ENCODE assay signal across 22 cellular contexts in genomic region chr19:34675919-34676318, GRCh38. TPM values are rescaled to one million over a fixed set of nuclear protein-coding genes. Genes with fewer than 3 reads are reported as not detected.
DNase-seq lines count a peak whose midpoint lies in the region; ATAC-seq, FAIRE-seq and TF ChIP-seq lines count a peak whose summit lies in the region.
"Had no signal": no experiment of that assay in that cellular context is flagged by ENCODE, and none has a peak within 500 bp of the region (broad histone marks: within the 10 kb centered on the region; RNA-seq: fewer than 3 reads in every experiment).

No MANE protein-coding gene starts in this region.

- H3K9me2 ChIP-seq in DOHH2 (replicated peaks; ENCODE audit: control insufficient read depth, low read length), result no peaks in the 10 kb centered on the region

- no peak overlapping the region for H2BK5ac ChIP-seq in mesendoderm (ENCODE audit: low read length)

- H3K27ac ChIP-seq in BLaER1 (no peak overlapping the region), DOHH2 (ENCODE audit: low read depth, low read length) (no peak overlapping the region), GM12878 (ENCODE audit: control insufficient read depth, insufficient read depth) (no peak overlapping the region), mesendoderm (ENCODE audit: low read depth, low read length) (no peak overlapping the region)
- H3K27ac ChIP-seq: neutrophil had no signal

- H3K4me2 ChIP-seq in BLaER1 (peak overlapping the region; percentile 88; the same call in 1 of the 2 replicates), DOHH2 (ENCODE audit: low read length) (peak overlapping the region; percentile 75; the same call in 1 of the 2 replicates), GM12878 (ENCODE audit: control insufficient read depth, insufficient read depth) (no peak overlapping the region; the same call in 1 of the 2 replicates), mesendoderm (ENCODE audit: low read length) (no peak overlapping the region)

- no peaks in the 10 kb centered on the region for H3K79me1 ChIP-seq in mesendoderm (ENCODE audit: low read length)

- no peak for ATAC-seq in GM12878
- ATAC-seq: body of pancreas, upper lobe of right lung had no signal

- no peak overlapping the region for H3K9ac ChIP-seq in BLaER1
- H3K9ac ChIP-seq in GM12878 (ENCODE audit: control insufficient read depth, insufficient read depth, low read length), result no peak overlapping the region
- no peak overlapping the region for H3K9ac ChIP-seq in mesendoderm (ENCODE audit: low read length)

- no peak overlapping the region for H2BK15ac ChIP-seq in mesendoderm (replicated peaks; ENCODE audit: low read depth)

- no peak for TF ChIP-seq POLR2A in GM12878 (IDR thresholded peaks at IDR 0.05; ENCODE audit: low read depth, low read length)

- no peak overlapping the region for H3K4me3 ChIP-seq in BLaER1
- peak overlapping the region; percentile 88 for H3K4me3 ChIP-seq in DOHH2 (ENCODE audit: low read length)
- no peak overlapping the region for H3K4me3 ChIP-seq in GM12878
- H3K4me3 ChIP-seq in neuron (ENCODE audit: low read length), result peak overlapping the region; percentile 70
- H3K4me3 ChIP-seq in mesendoderm (ENCODE audit: low read length), result no peak overlapping the region

- BruUV-seq in GM12878 (replicated peaks; lab: Mats Ljungman, UMichigan), result no TSS peak

- FAIRE-seq in GM12878 (lab: Jason Lieb, UNC), result no peak

- SMC1A ChIA-PET in GM12878 (lab: Charles Lee; ENCODE audit: uncharacterized antibody, unreplicated experiment), result interaction anchor here (1.0 kb wide), 1 partner anchor 36 kb away, joined by 3 read pairs; no protein-coding TSS in a partner anchor

- no peak for TF ChIP-seq CTCF in DOHH2 (IDR thresholded peaks at IDR 0.05; ENCODE audit: low read depth, low read length, poor library complexity, severe bottlenecking)
- no peak for TF ChIP-seq CTCF in GM12878 (IDR thresholded peaks at IDR 0.05 in 2 of 3, conservative IDR thresholded peaks at IDR 0.05 in 1 of 3; ENCODE audit: control insufficient read depth in 2 of 3, extremely low read depth in 1 of 3, insufficient read depth in 1 of 3, low read depth in 3 of 3, low read length in 3 of 3)

- H3K36me3 ChIP-seq in BLaER1 (peaks cover 26% of the 10 kb centered on the region), DOHH2 (ENCODE audit: control insufficient read depth, low read length) (peaks cover 24% of the 10 kb centered on the region), GM12878 (ENCODE audit: control insufficient read depth in 2 of 2, insufficient read depth in 2 of 2, low read length in 1 of 2) (peaks cover 0 to 10% of the 10 kb centered on the region in 2 experiments; a peak in 3 of 4 replicates), neuron (ENCODE audit: insufficient read depth, low read length) (peaks cover 20% of the 10 kb centered on the region), mesendoderm (ENCODE audit: control insufficient read depth, insufficient read depth, low read length) (peaks cover 2% of the 10 kb centered on the region)
- H3K36me3 ChIP-seq: colonic mucosa had no signal

- POLR2A ChIA-PET in GM12878 (lab: Charles Lee), result no interaction called here
- POLR2A ChIA-PET in activated CD4-positive, alpha-beta memory T cell treated with anti-CD3 and anti-CD28 coated beads, Interleukin-2, amount 10 ng/mL, durations not matched to agents 7 days and 5 days (lab: Charles Lee), result interaction anchor here (2.4 to 3.4 kb wide), 2 partner anchors 8 to 57 kb away, joined by 17 to 21 read pairs; partner anchors contain the start of gene ZNF181

- RAD21 ChIA-PET in GM12878 (lab: Charles Lee; ENCODE audit: unreplicated experiment), result no interaction called here

- no peak overlapping the region for H3K56ac ChIP-seq in mesendoderm (ENCODE audit: low read length)

- H4K20me1 ChIP-seq in BLaER1 (no peaks in the 10 kb centered on the region), DOHH2 (ENCODE audit: control insufficient read depth, insufficient read depth, low read depth, low read length) (no peaks in the 10 kb centered on the region), GM12878 (ENCODE audit: control insufficient read depth, insufficient read depth) (no peaks in the 10 kb centered on the region)

- H3K18ac ChIP-seq in mesendoderm (ENCODE audit: low read length), result no peak overlapping the region

- H3K4ac ChIP-seq in mesendoderm (ENCODE audit: low read depth, low read length), result no peak overlapping the region

- H3K9me3 Mint-ChIP-seq in activated CD4-positive, alpha-beta memory T cell treated with anti-CD3 and anti-CD28 coated beads, Interleukin-2, amount 10 ng/mL, durations not matched to agents 7 days and 5 days, result peaks cover 27% of the 10 kb centered on the region

- no peak overlapping the region for H2AK5ac ChIP-seq in mesendoderm (ENCODE audit: low read length)

- no peak for TF ChIP-seq RAD21 in GM12878 (IDR thresholded peaks at IDR 0.05; ENCODE audit: insufficient read depth, low read depth, low read length)

- 98% methylated on average over 9 of the region's 9 CpGs for WGBS in GM12878 (ENCODE audit: insufficient coverage, insufficient replicate concordance, low lambda C conversion rate, missing lambda C conversion rate)
- no CpG with 5 or more reads among the region's 9 CpGs for WGBS in mesendoderm (ENCODE audit: extremely low coverage, insufficient coverage, low lambda C conversion rate)

- H3K27me3 Mint-ChIP-seq in activated CD4-positive, alpha-beta memory T cell treated with anti-CD3 and anti-CD28 coated beads, Interleukin-2, amount 10 ng/mL, durations not matched to agents 7 days and 5 days, result peaks cover 1% of the 10 kb centered on the region

- H2BK120ac ChIP-seq in mesendoderm (ENCODE audit: low read depth, low read length), result no peak overlapping the region

- DNase-seq in GM12878 (ENCODE audit: low read depth, low spot score) (no peak), mesendoderm (no peak), DMS 273 (lab: John Stamatoyannopoulos, UW; ENCODE audit: unreplicated experiment) (no peak)
- no peak for DNase-seq in activated CD4-positive, alpha-beta memory T cell treated with anti-CD3 and anti-CD28 coated beads, Interleukin-2, amount 10 ng/mL, durations not matched to agents 7 days and 5 days
- DNase-seq: activated CD4-positive, alpha-beta T cell treated with anti-CD3 and anti-CD28 coated beads for 4 hours; activated naive CD4-positive, alpha-beta T cell; body of pancreas; colonic mucosa; DMS 273 treated with DMSO at 0.1 percent for 48 hours; kidney glomerular epithelial cell; NCI-H1436; NCI-H2171 treated with DMSO at 0.1 percent for 48 hours; NCI-H748 treated with DMSO at 0.1 percent for 48 hours; retina; stimulated activated naive B cell treated with anti-CD40 and anti-IgM and Interleukin-4, amounts not matched to agents 10 μg/mL and 1 μg/mL and 100 μg/mL, for 72 hours; T-helper 9 cell; upper lobe of right lung had no signal

- peaks cover 8% of the 10 kb centered on the region for H3K79me2 ChIP-seq in DOHH2 (ENCODE audit: control insufficient read depth, low read length)
- H3K79me2 ChIP-seq in GM12878 (ENCODE audit: control insufficient read depth, insufficient read depth, low read length), result peaks cover 4% of the 10 kb centered on the region
- no peaks in the 10 kb centered on the region for H3K79me2 ChIP-seq in mesendoderm (ENCODE audit: control insufficient read depth, insufficient read depth, low read length)

- peaks cover 40% of the 10 kb centered on the region for H3K36me3 Mint-ChIP-seq in activated CD4-positive, alpha-beta memory T cell treated with anti-CD3 and anti-CD28 coated beads, Interleukin-2, amount 10 ng/mL, durations not matched to agents 7 days and 5 days (ENCODE audit: low read depth)

- no peak for TF ChIP-seq EP300 in GM12878 (IDR thresholded peaks at IDR 0.05; ENCODE audit: borderline replicate concordance in 1 of 2, control insufficient read depth in 1 of 2, low read depth in 2 of 2, low read length in 2 of 2)

- peaks cover 38% of the 10 kb centered on the region for H3K9me3 ChIP-seq in BLaER1
- peaks cover 14% of the 10 kb centered on the region for H3K9me3 ChIP-seq in DOHH2 (ENCODE audit: control insufficient read depth, insufficient read depth, low read length)
- H3K9me3 ChIP-seq in GM12878 (replicated peaks; ENCODE audit: control insufficient read depth, insufficient read depth, low read length), result peaks cover 19% of the 10 kb centered on the region
- H3K9me3 ChIP-seq in neuron (ENCODE audit: low read length), result peaks cover 19% of the 10 kb centered on the region
- H3K9me3 ChIP-seq: body of pancreas had no signal

- H4K5ac ChIP-seq in mesendoderm (ENCODE audit: low read length), result no peak overlapping the region

- H3K27ac Mint-ChIP-seq in activated CD4-positive, alpha-beta memory T cell treated with anti-CD3 and anti-CD28 coated beads, Interleukin-2, amount 10 ng/mL, durations not matched to agents 7 days and 5 days, result no peak overlapping the region

- CTCF ChIA-PET in GM12878 (lab: Yijun Ruan, JAX), result interaction anchor here (1.1 to 2.5 kb wide), 3 partner anchors 12 to 57 kb away, joined by 3 to 12 read pairs (median 6); no protein-coding TSS in a partner anchor
- CTCF ChIA-PET in activated CD4-positive, alpha-beta memory T cell treated with anti-CD3 and anti-CD28 coated beads, Interleukin-2, amount 10 ng/mL, durations not matched to agents 7 days and 5 days (lab: Charles Lee), result interaction anchor here (1.6 to 2.7 kb wide), 2 partner anchors 14 to 36 kb away, joined by 3 to 16 read pairs; no protein-coding TSS in a partner anchor

- no peak overlapping the region for H3K23ac ChIP-seq in mesendoderm (ENCODE audit: low read length)

- in situ Hi-C loops in GM12878 (cut with MboI), result no loop called here

- H3K4me3 Mint-ChIP-seq in activated CD4-positive, alpha-beta memory T cell treated with anti-CD3 and anti-CD28 coated beads, Interleukin-2, amount 10 ng/mL, durations not matched to agents 7 days and 5 days, result no peak overlapping the region

- peaks cover 30% of the 10 kb centered on the region for H3K4me1 Mint-ChIP-seq in activated CD4-positive, alpha-beta memory T cell treated with anti-CD3 and anti-CD28 coated beads, Interleukin-2, amount 10 ng/mL, durations not matched to agents 7 days and 5 days

- H3F3A ChIP-seq in DOHH2 (ENCODE audit: control insufficient read depth, insufficient read depth), result no peaks in the 10 kb centered on the region

- intact Hi-C loops in GM12878 (cut with micrococcal nuclease; ENCODE audit: unreplicated experiment), result loop anchor here (5.0 kb wide), 1 partner anchor 504 kb away; the partner anchor contains the start of gene LSM14A

- H3K27me3 ChIP-seq in BLaER1 (no peaks in the 10 kb centered on the region), DOHH2 (ENCODE audit: control insufficient read depth, low read length) (no peaks in the 10 kb centered on the region), GM12878 (replicated peaks in 1 of 2; ENCODE audit: control insufficient read depth in 2 of 2, insufficient read depth in 2 of 2, low read length in 1 of 2) (no peaks in the 10 kb centered on the region), neuron (ENCODE audit: insufficient read depth, low read length) (no peaks in the 10 kb centered on the region), mesendoderm (ENCODE audit: insufficient read depth, low read length, poor library complexity) (no peaks in the 10 kb centered on the region)
- H3K27me3 ChIP-seq: body of pancreas, colonic mucosa, upper lobe of right lung had no signal

- no peak overlapping the region for H4K8ac ChIP-seq in mesendoderm (ENCODE audit: low read depth, low read length)

- H3K4me1 ChIP-seq in BLaER1 (peaks cover 27% of the 10 kb centered on the region), DOHH2 (ENCODE audit: control insufficient read depth, low read length) (peaks cover 17% of the 10 kb centered on the region), GM12878 (ENCODE audit: control insufficient read depth, insufficient read depth, low read length) (peaks cover 10% of the 10 kb centered on the region), neuron (ENCODE audit: insufficient read depth, low read length) (peaks cover 13% of the 10 kb centered on the region), mesendoderm (ENCODE audit: control insufficient read depth, low read depth, low read length) (no peaks in the 10 kb centered on the region)
- H3K4me1 ChIP-seq: colonic mucosa had no signal

- H2AFZ ChIP-seq in GM12878 (ENCODE audit: control insufficient read depth, low read depth, low read length), result no peak overlapping the region; the same call in 1 of the 2 replicates
- H2AFZ ChIP-seq in neuron (ENCODE audit: low read depth, low read length), result peak overlapping the region; percentile 71

RNA-seq across cellular contexts. Expression of gene SCGB2B2, which starts 1.0 kb away (rescaled TPM):
- 3.8 and 5.0 TPM in 2 replicates for total RNA-seq in GM12878 (2013; cell fraction: nucleolus; rRNA removed)
- total RNA-seq in GM12878 (2014; rRNA removed), result 0.05 TPM in 1 of 2 replicates, not detected in the other
- not detected in 2 replicates for total RNA-seq in GM12878 (2014; rRNA removed; fragmentation: Illumina TruSeq; extraction: Trizol)
- 0.31 TPM in 1 of 2 replicates, not detected in the other for total RNA-seq in GM12878 (2021)
- 0.09 TPM for polyA plus RNA-seq in GM12878 (2011; ENCODE audit: low read depth)
- 0.04 and 0.35 TPM in 2 replicates for polyA plus RNA-seq in GM12878 (2011; rRNA removed)
- 0.10 and 0.18 TPM in 2 replicates for polyA plus RNA-seq in GM12878 (2011; cell fraction: cytosol; rRNA removed)
- polyA plus RNA-seq in GM12878 (2011; cell fraction: nucleus; rRNA removed), result 0.75 and 1.0 TPM in 2 replicates
- 0.05 and 0.22 TPM in 2 replicates for polyA plus RNA-seq in GM12878 (2012)
- 0.06 and 0.11 TPM in 2 replicates for polyA plus RNA-seq in GM12878 (2014; fragmentation: Illumina TruSeq; extraction: Trizol)
- not detected for polyA plus RNA-seq in GM12878 (2014; fragmentation: Nextera tagmentation; extraction: Ambion mirVana)
- polyA plus RNA-seq in GM12878 (2014; rRNA removed), result not detected in 2 replicates
- polyA plus RNA-seq in GM12878 (2016; fragmentation: Nextera tagmentation; extraction: Ambion mirVana), result under 1 TPM in 1 of 2 experiments, not detected in 1; 0.12 TPM
- 0.51 and 0.77 TPM in 2 replicates for polyA minus RNA-seq in GM12878 (2011; rRNA and poly(A)+ RNA removed)
- not detected in 2 replicates for polyA minus RNA-seq in GM12878 (2011; cell fraction: cytosol; rRNA and poly(A)+ RNA removed)
- 0.73 and 1.5 TPM in 2 replicates for polyA minus RNA-seq in GM12878 (2011; cell fraction: nucleus; rRNA and poly(A)+ RNA removed)
- polyA plus RNA-seq in mesendoderm (2013, experiment 1 of 2), result 0.01 TPM
- polyA plus RNA-seq in mesendoderm (2013, experiment 2 of 2), result 0.01 TPM
- under 1 TPM; 0.40 to 0.58 TPM for total RNA-seq in activated CD4-positive, alpha-beta memory T cell treated with anti-CD3 and anti-CD28 coated beads, Interleukin-2, amount 10 ng/mL, durations not matched to agents 7 days and 5 days
- total RNA-seq: HT1080 had no signal

RNA-seq across cellular contexts. Expression of gene ZNF302, which starts 1.6 kb away (rescaled TPM):
- total RNA-seq in GM12878 (2013; cell fraction: nucleolus; rRNA removed), result 103 and 110 TPM in 2 replicates
- total RNA-seq in GM12878 (2014; rRNA removed) (17.8 and 18.0 TPM in 2 replicates), GM12878 (2014; rRNA removed; fragmentation: Illumina TruSeq; extraction: Trizol) (21.9 TPM in 2 replicates), GM12878 (2021) (16.0 and 17.1 TPM in 2 replicates)
- 7.1 TPM for polyA plus RNA-seq in GM12878 (2011; ENCODE audit: low read depth)
- polyA plus RNA-seq in GM12878 (2011; rRNA removed) (35.4 and 56.1 TPM in 2 replicates), GM12878 (2014; fragmentation: Illumina TruSeq; extraction: Trizol) (21.2 and 27.4 TPM in 2 replicates), GM12878 (2014; fragmentation: Nextera tagmentation; extraction: Ambion mirVana) (1 to 10 TPM; 8.4 to 8.6 TPM), GM12878 (2014; rRNA removed) (15.8 and 18.2 TPM in 2 replicates), GM12878 (2016; fragmentation: Nextera tagmentation; extraction: Ambion mirVana) (10 to 100 TPM; 22.8 to 23.7 TPM)
- polyA plus RNA-seq in GM12878 (2011; cell fraction: cytosol; rRNA removed), result 10.5 and 13.5 TPM in 2 replicates
- polyA plus RNA-seq in GM12878 (2011; cell fraction: nucleus; rRNA removed), result 84.6 and 111 TPM in 2 replicates
- 12.1 and 15.2 TPM in 2 replicates for polyA plus RNA-seq in GM12878 (2012)
- polyA minus RNA-seq in GM12878 (2011; rRNA and poly(A)+ RNA removed), result 22.4 and 27.7 TPM in 2 replicates
- 4.8 and 5.7 TPM in 2 replicates for polyA minus RNA-seq in GM12878 (2011; cell fraction: cytosol; rRNA and poly(A)+ RNA removed)
- polyA minus RNA-seq in GM12878 (2011; cell fraction: nucleus; rRNA and poly(A)+ RNA removed), result 45.2 and 53.6 TPM in 2 replicates
- 15.8 TPM for polyA plus RNA-seq in mesendoderm (2013, experiment 1 of 2)
- polyA plus RNA-seq in mesendoderm (2013, experiment 2 of 2), result 15.6 TPM
- 10 to 100 TPM; 18.4 to 20.3 TPM for total RNA-seq in activated CD4-positive, alpha-beta memory T cell treated with anti-CD3 and anti-CD28 coated beads, Interleukin-2, amount 10 ng/mL, durations not matched to agents 7 days and 5 days

RNA-seq across cellular contexts. Expression of gene ZNF181, which starts 58.1 kb away (rescaled TPM):
- total RNA-seq in GM12878 (2013; cell fraction: nucleolus; rRNA removed), result 18.1 and 21.8 TPM in 2 replicates
- total RNA-seq in GM12878 (2014; rRNA removed) (8.4 and 9.6 TPM in 2 replicates), GM12878 (2014; rRNA removed; fragmentation: Illumina TruSeq; extraction: Trizol) (6.8 and 7.1 TPM in 2 replicates), GM12878 (2021) (5.4 and 5.7 TPM in 2 replicates)
- polyA plus RNA-seq in GM12878 (2011; ENCODE audit: low read depth), result 1.6 TPM
- polyA plus RNA-seq in GM12878 (2011; rRNA removed) (9.4 and 17.9 TPM in 2 replicates), GM12878 (2014; fragmentation: Illumina TruSeq; extraction: Trizol) (8.8 and 10.9 TPM in 2 replicates), GM12878 (2014; fragmentation: Nextera tagmentation; extraction: Ambion mirVana) (1 to 10 TPM; 2.1 to 2.7 TPM), GM12878 (2014; rRNA removed) (4.8 and 7.7 TPM in 2 replicates), GM12878 (2016; fragmentation: Nextera tagmentation; extraction: Ambion mirVana) (10 to 100 TPM in 1 of 2 experiments, 1 to 10 TPM in 1; 9.0 to 10.3 TPM)
- polyA plus RNA-seq in GM12878 (2011; cell fraction: cytosol; rRNA removed), result 4.4 and 4.6 TPM in 2 replicates
- polyA plus RNA-seq in GM12878 (2011; cell fraction: nucleus; rRNA removed), result 13.1 and 16.1 TPM in 2 replicates
- 4.0 and 7.3 TPM in 2 replicates for polyA plus RNA-seq in GM12878 (2012)
- 6.1 and 8.0 TPM in 2 replicates for polyA minus RNA-seq in GM12878 (2011; rRNA and poly(A)+ RNA removed)
- polyA minus RNA-seq in GM12878 (2011; cell fraction: cytosol; rRNA and poly(A)+ RNA removed), result 2.1 and 5.2 TPM in 2 replicates
- polyA minus RNA-seq in GM12878 (2011; cell fraction: nucleus; rRNA and poly(A)+ RNA removed), result 10.2 and 11.1 TPM in 2 replicates
- 7.0 TPM for polyA plus RNA-seq in mesendoderm (2013, experiment 1 of 2)
- polyA plus RNA-seq in mesendoderm (2013, experiment 2 of 2), result 7.2 TPM
- 1 to 10 TPM; 4.2 to 4.7 TPM for total RNA-seq in activated CD4-positive, alpha-beta memory T cell treated with anti-CD3 and anti-CD28 coated beads, Interleukin-2, amount 10 ng/mL, durations not matched to agents 7 days and 5 days

Comparison
In these comparisons a context has a peak if more than half of its experiments do, and no peak if none do; other contexts are left out.
1. H3K4me2 ChIP-seq: peak in BLaER1 (single experiment) and DOHH2 (single experiment); none in GM12878 (single experiment) and mesendoderm (single experiment).
2. H3K4me3 ChIP-seq: peak in DOHH2 (single experiment) and neuron (single experiment); none in BLaER1 (single experiment), GM12878 (single experiment) and mesendoderm (single experiment).